ENCODE assay signal across 1 cellular context in genomic region chr16:56639045-56639444, GRCh38.
TF ChIP-seq lines count a peak whose summit lies in the region.

No MANE protein-coding gene starts in this region.

TF ChIP-seq in HepG2, 621 proteins besides CTCF, POLR2A, EP300 and RAD21:
- no peak for TF ChIP-seq DPF2 (CRISPR knock-in tag; IDR thresholded peaks at IDR 0.05; ENCODE audit: borderline replicate concordance, low read depth)
- TF ChIP-seq TRIM24 (CRISPR knock-in tag; IDR thresholded peaks at IDR 0.05): no peak
- TF ChIP-seq KDM6A (CRISPR knock-in tag; IDR thresholded peaks at IDR 0.05; ENCODE audit: low read depth): no peak
- no peak for TF ChIP-seq ZBTB43 (CRISPR knock-in tag; conservative IDR thresholded peaks at IDR 0.05)
- no peak for TF ChIP-seq ZNF678 (CRISPR knock-in tag; IDR thresholded peaks at IDR 0.05)
- no peak for TF ChIP-seq ZBTB1 (CRISPR knock-in tag; IDR thresholded peaks at IDR 0.05; ENCODE audit: borderline replicate concordance)
- no peak for TF ChIP-seq MAFG (CRISPR knock-in tag; IDR thresholded peaks at IDR 0.05)
- TF ChIP-seq ERF (CRISPR knock-in tag; IDR thresholded peaks at IDR 0.05): no peak
- no peak for TF ChIP-seq MXD1 (CRISPR knock-in tag; IDR thresholded peaks at IDR 0.05)
- no peak for TF ChIP-seq ZNF496 (CRISPR knock-in tag; IDR thresholded peaks at IDR 0.05; ENCODE audit: insufficient replicate concordance)
- TF ChIP-seq AGO1 (IDR thresholded peaks at IDR 0.05; ENCODE audit: low read depth, low read length, poor library complexity, severe bottlenecking): no peak
- no peak for TF ChIP-seq CBX5 (CRISPR knock-in tag; IDR thresholded peaks at IDR 0.05; ENCODE audit: borderline replicate concordance)
- no peak for TF ChIP-seq STAT5B (CRISPR knock-in tag; IDR thresholded peaks at IDR 0.05)
- no peak for TF ChIP-seq THAP11 (CRISPR knock-in tag; IDR thresholded peaks at IDR 0.05)
- no peak for TF ChIP-seq SALL1 (CRISPR knock-in tag; IDR thresholded peaks at IDR 0.05)
- TF ChIP-seq CCDC6 (CRISPR knock-in tag; IDR thresholded peaks at IDR 0.05): no peak
- TF ChIP-seq MED13 (CRISPR knock-in tag; IDR thresholded peaks at IDR 0.05): no peak
